In genomic region chr22:38700789-38701628, GRCh38 we compare ENCODE assay signal across 1 cellular context.
TF ChIP-seq lines count a peak whose summit lies in the region.

TSS of gene JOSD1 (minus strand) at chr22:38700943. CDS start at chr22:38699987, 956 bp downstream.

TF ChIP-seq in HepG2, 621 proteins besides CTCF, POLR2A, EP300 and RAD21 (continued from another document and continues in another):
- TF ChIP-seq ZNF235 (CRISPR knock-in tag; IDR thresholded peaks at IDR 0.05; ENCODE audit: borderline replicate concordance) (peak; percentile 75; the same call in 1 of the 2 replicates), UBTF (CRISPR knock-in tag; IDR thresholded peaks at IDR 0.05) (peak; percentile 38), KMT2A (CRISPR knock-in tag; IDR thresholded peaks at IDR 0.05) (no peak; the same call in 1 of the 2 replicates), PRPF4 (IDR thresholded peaks at IDR 0.05; ENCODE audit: low read depth, low read length, poor library complexity, severe bottlenecking) (no peak), RXRB (CRISPR knock-in tag; IDR thresholded peaks at IDR 0.05; ENCODE audit: borderline replicate concordance) (0 out of 2 replicates have a peak, but pooled peaks have one; percentile 25), ZNF512B (CRISPR knock-in tag; IDR thresholded peaks at IDR 0.05; ENCODE audit: borderline replicate concordance) (no peak), SIX4 (CRISPR knock-in tag; IDR thresholded peaks at IDR 0.05) (peak; percentile 25; the same call in 1 of the 2 replicates), CAMTA2 (CRISPR knock-in tag; IDR thresholded peaks at IDR 0.05; ENCODE audit: borderline replicate concordance) (no peak), ZGPAT (CRISPR knock-in tag; IDR thresholded peaks at IDR 0.05) (peak; percentile 83), CSRNP1 (CRISPR knock-in tag; IDR thresholded peaks at IDR 0.05) (no peak; the same call in 1 of the 2 replicates), SP1 (IDR thresholded peaks at IDR 0.05) (no peak), SP1 (CRISPR knock-in tag; IDR thresholded peaks at IDR 0.05) (peak; percentile 78), THAP7 (CRISPR knock-in tag; IDR thresholded peaks at IDR 0.05) (no peak), ZNF782 (CRISPR knock-in tag; IDR thresholded peaks at IDR 0.05; ENCODE audit: borderline replicate concordance) (no peak; the same call in 1 of the 2 replicates), ZMYM3 (CRISPR knock-in tag; IDR thresholded peaks at IDR 0.05) (no peak), FOSL1 (CRISPR knock-in tag; IDR thresholded peaks at IDR 0.05; ENCODE audit: borderline replicate concordance) (peak; percentile 15; the same call in 1 of the 2 replicates), ZNF557 (CRISPR knock-in tag; IDR thresholded peaks at IDR 0.05) (peak; percentile 45; the same call in 1 of the 2 replicates), REXO4 (CRISPR knock-in tag; IDR thresholded peaks at IDR 0.05; ENCODE audit: borderline replicate concordance) (no peak), RFX5 (IDR thresholded peaks at IDR 0.05; ENCODE audit: low read depth, low read length) (peak; percentile 64), POLR2G (IDR thresholded peaks at IDR 0.05; ENCODE audit: low read depth, low read length) (peak; percentile 75), SMAD1 (CRISPR knock-in tag; IDR thresholded peaks at IDR 0.05; ENCODE audit: borderline replicate concordance, low read depth) (no peak), TARDBP (CRISPR knock-in tag; IDR thresholded peaks at IDR 0.05) (peak; percentile 69), ZNF800 (CRISPR knock-in tag; IDR thresholded peaks at IDR 0.05) (0 out of 2 replicates have a peak, but pooled peaks have one; percentile 42), NR0B2 (CRISPR knock-in tag; IDR thresholded peaks at IDR 0.05) (0 out of 2 replicates have a peak, but pooled peaks have one; percentile 14), MEIS1 (CRISPR knock-in tag; IDR thresholded peaks at IDR 0.05; ENCODE audit: borderline replicate concordance) (no peak), FLYWCH1 (CRISPR knock-in tag; IDR thresholded peaks at IDR 0.05) (peak; percentile 25; the same call in 1 of the 2 replicates), NFIC (IDR thresholded peaks at IDR 0.05; ENCODE audit: low read length) (no peak), KAT7 (CRISPR knock-in tag; IDR thresholded peaks at IDR 0.05; ENCODE audit: borderline replicate concordance) (peak; percentile 92; the same call in 1 of the 2 replicates), ZNF10 (CRISPR knock-in tag; IDR thresholded peaks at IDR 0.05; ENCODE audit: borderline replicate concordance, low read depth) (no peak), ZNF18 (CRISPR knock-in tag; IDR thresholded peaks at IDR 0.05; ENCODE audit: insufficient replicate concordance) (peak; percentile 21), NONO (IDR thresholded peaks at IDR 0.05) (no peak), NONO (CRISPR knock-in tag; conservative IDR thresholded peaks at IDR 0.05) (peak; percentile 93), ZNF17 (CRISPR knock-in tag; IDR thresholded peaks at IDR 0.05) (no peak), ZNF563 (CRISPR knock-in tag; IDR thresholded peaks at IDR 0.05) (peak; percentile 60; the same call in 1 of the 2 replicates), NFE2L2 (IDR thresholded peaks at IDR 0.05; ENCODE audit: low read length) (no peak), ZMYM2 (CRISPR knock-in tag; IDR thresholded peaks at IDR 0.05) (no peak; the same call in 1 of the 2 replicates), MAF1 (CRISPR knock-in tag; IDR thresholded peaks at IDR 0.05; ENCODE audit: borderline replicate concordance) (no peak), ZNF296 (CRISPR knock-in tag; conservative IDR thresholded peaks at IDR 0.05) (no peak), REL (CRISPR knock-in tag; conservative IDR thresholded peaks at IDR 0.05) (peak; percentile 92; the same call in 1 of the 2 replicates), POGK (CRISPR knock-in tag; conservative IDR thresholded peaks at IDR 0.05) (peak; percentile 83), ZMYM4 (CRISPR knock-in tag; IDR thresholded peaks at IDR 0.05) (peak; percentile 54), KMT2B (CRISPR knock-in tag; IDR thresholded peaks at IDR 0.05) (0 out of 2 replicates have a peak, but pooled peaks have one; percentile 49), NFRKB (IDR thresholded peaks at IDR 0.05) (no peak), ZXDC (CRISPR knock-in tag; IDR thresholded peaks at IDR 0.05) (peak; percentile 51), ZNF564 (CRISPR knock-in tag; IDR thresholded peaks at IDR 0.05) (no peak; the same call in 1 of the 2 replicates), GZF1 (CRISPR knock-in tag; IDR thresholded peaks at IDR 0.05) (no peak; the same call in 1 of the 2 replicates), ZNF431 (CRISPR knock-in tag; IDR thresholded peaks at IDR 0.05; ENCODE audit: borderline replicate concordance, low read depth) (peak; percentile 87; the same call in 1 of the 2 replicates)
